ENCODE assay signal across 8 cellular contexts in genomic region chr19:58513694-58514563, GRCh38. TPM values are rescaled to one million over a fixed set of nuclear protein-coding genes. Genes with fewer than 3 reads are reported as not detected.
DNase-seq lines count a peak whose midpoint lies in the region; ATAC-seq, FAIRE-seq and TF ChIP-seq lines count a peak whose summit lies in the region.

No MANE protein-coding gene starts in this region.

- 5 to 9% (median 9%) methylated on average over 31 to 66 of the region's 66 CpGs for WGBS in small intestine, 3 donors

- TF ChIP-seq POLR2A in breast epithelium (IDR thresholded peaks at IDR 0.05): no peak

- H3K4me3 ChIP-seq in WERI-Rb-1 (ENCODE audit: low read depth, low read length): peak overlapping the region; percentile 73
- peak overlapping the region; percentile 31 to 70 (median 54) for H3K4me3 ChIP-seq in breast epithelium
- peak overlapping the region in 1 of 2 donors; percentile 23 for H3K4me3 ChIP-seq in small intestine (ENCODE audit: low read depth in 1 of 2, low read length in 2 of 2)

- intact Hi-C loops in breast epithelium (cut with DNase I; ENCODE audit: low total_unique reads): no loop called here

- TF ChIP-seq CTCF in GM12874 (IDR thresholded peaks at IDR 0.05; ENCODE audit: insufficient read depth, low read depth, low read length): peak; percentile 98
- peak; percentile 93 for TF ChIP-seq CTCF in WERI-Rb-1 (IDR thresholded peaks at IDR 0.05; ENCODE audit: low read depth, low read length)
- peak; percentile 71 to 93 (median 74) for TF ChIP-seq CTCF in breast epithelium (IDR thresholded peaks at IDR 0.05)

- H3K4me1 ChIP-seq in breast epithelium (peaks cover 9 to 21% of the 10 kb centered on the region in 2 donors), small intestine (ENCODE audit: control insufficient read depth in 2 of 2, insufficient read depth in 1 of 2, low read depth in 1 of 2, low read length in 1 of 2) (peaks cover 9 to 10% of the 10 kb centered on the region in 2 donors)

- H3K36me3 ChIP-seq in WERI-Rb-1 (peaks cover 13% of the 10 kb centered on the region), breast epithelium (no peaks in the 10 kb centered on the region), small intestine (ENCODE audit: control insufficient read depth in 2 of 2, insufficient read depth in 2 of 2, low read length in 2 of 2) (peaks cover 5 to 6% of the 10 kb centered on the region in 2 donors)

- ATAC-seq in HG02938 (IDR thresholded peaks at IDR 0.05; ENCODE audit: unreplicated experiment): peak; percentile 55

- no peak for FAIRE-seq in small intestine (lab: Jason Lieb, UNC)

- DNase-seq in NCI-H2081 treated with DMSO at 0.1 percent for 48 hours (lab: John Stamatoyannopoulos, UW) (peak; percentile 63), WERI-Rb-1 (peak; percentile 96), breast epithelium (ENCODE audit: low spot score in 2 of 2) (peak; percentile 75 to 91), iPS-NIHi11 (ENCODE audit: low spot score) (peak; percentile 97), small intestine (peak; percentile 88), H4 (ENCODE audit: low spot score) (no peak)

- H3K9me3 ChIP-seq in WERI-Rb-1 (ENCODE audit: severe bottlenecking) (no peaks in the 10 kb centered on the region), breast epithelium (no peaks in the 10 kb centered on the region), small intestine (ENCODE audit: control insufficient read depth, low read depth) (no peaks in the 10 kb centered on the region)

- H3K27ac ChIP-seq in WERI-Rb-1 (peak overlapping the region; percentile 88), breast epithelium (peak overlapping the region; percentile 85 to 90), small intestine (ENCODE audit: low read depth in 1 of 2, low read length in 1 of 2) (peak overlapping the region; percentile 15 to 75)

- H3K27me3 ChIP-seq in WERI-Rb-1 (ENCODE audit: insufficient read depth, low read depth, severe bottlenecking): no peaks in the 10 kb centered on the region
- H3K27me3 ChIP-seq in breast epithelium: no peaks in the 10 kb centered on the region
- H3K27me3 ChIP-seq in small intestine (ENCODE audit: control insufficient read depth in 2 of 2, insufficient read depth in 2 of 2, low read length in 2 of 2): no peaks in the 10 kb centered on the region

RNA-seq across cellular contexts. Expression of gene SLC27A5, which starts 2.1 kb away (rescaled TPM):
- total RNA-seq in breast epithelium: 10 to 100 TPM in 2 of 3 donors, 1 to 10 TPM in 1; 4.7 to 18.0 (median 10.7) TPM
- 10 to 100 TPM in 1 of 3 donors, 1 to 10 TPM in 2; 2.2 to 17.0 (median 5.1) TPM for polyA plus RNA-seq in small intestine
- total RNA-seq in H4 (2014; rRNA removed; shearing (Covaris generic)): 18.1 and 19.7 TPM in 2 replicates

RNA-seq across cellular contexts. Expression of gene ZBTB45, which starts 5.7 kb away (rescaled TPM):
- 1 to 10 TPM; 8.2 to 9.2 (median 8.6) TPM for total RNA-seq in breast epithelium
- polyA plus RNA-seq in small intestine: 1 to 10 TPM; 4.7 to 7.9 (median 5.9) TPM
- 1.6 and 4.6 TPM in 2 replicates for total RNA-seq in H4 (2014; rRNA removed; shearing (Covaris generic))

RNA-seq across cellular contexts. Expression of gene TRIM28, which starts 29.9 kb away (rescaled TPM):
- total RNA-seq in breast epithelium: 100 to 1,000 TPM; 110 to 190 (median 173) TPM
- polyA plus RNA-seq in small intestine: 100 to 1,000 TPM; 151 to 200 (median 155) TPM
- total RNA-seq in H4 (2014; rRNA removed; shearing (Covaris generic)): 378 and 416 TPM in 2 replicates

RNA-seq across cellular contexts. Expression of gene ZNF446, which starts 37.8 kb away (rescaled TPM):
- 10 to 100 TPM; 10.2 to 23.4 (median 20.0) TPM for total RNA-seq in breast epithelium
- polyA plus RNA-seq in small intestine: 10 to 100 TPM in 1 of 3 donors, 1 to 10 TPM in 2; 7.3 to 11.4 (median 7.8) TPM
- total RNA-seq in H4 (2014; rRNA removed; shearing (Covaris generic)): 9.8 and 14.7 TPM in 2 replicates

RNA-seq across cellular contexts. Expression of gene CHMP2A, which starts 41.0 kb away (rescaled TPM):
- 100 to 1,000 TPM in 1 of 3 donors, 10 to 100 TPM in 2; 74.6 to 157 (median 92.8) TPM for total RNA-seq in breast epithelium
- 100 to 1,000 TPM; 165 to 384 (median 304) TPM for polyA plus RNA-seq in small intestine
- total RNA-seq in H4 (2014; rRNA removed; shearing (Covaris generic)): 242 and 244 TPM in 2 replicates
